In genomic region chr2:696463-696862, GRCh38 we compare ENCODE assay signal across 13 cellular contexts. TPM values are rescaled to one million over a fixed set of nuclear protein-coding genes. Genes with fewer than 3 reads are reported as not detected.
DNase-seq lines count a peak whose midpoint lies in the region; ATAC-seq and TF ChIP-seq lines count a peak whose summit lies in the region.
"Had no signal": no experiment of that assay in that cellular context is flagged by ENCODE, and none has a peak within 500 bp of the region (broad histone marks: within the 10 kb centered on the region; RNA-seq: fewer than 3 reads in every experiment).

No MANE protein-coding gene starts in this region.

- H3K4me2 ChIP-seq in PC-3 (ENCODE audit: low read length), result no peak overlapping the region
- H3K4me2 ChIP-seq: PC-9 had no signal

- intact Hi-C loops in PC-3 (cut with micrococcal nuclease) (no loop called here), adrenal gland (cut with DNase I) (no loop called here)

- H3K79me2 ChIP-seq in PC-3 (ENCODE audit: low read length), result no peaks in the 10 kb centered on the region

- no peak overlapping the region for H3K9ac ChIP-seq in PC-3 (ENCODE audit: low read length)
- H3K9ac ChIP-seq: GM23248 had no signal

- H4K20me1 ChIP-seq in PC-3 (ENCODE audit: low read length), result no peaks in the 10 kb centered on the region

- H3K36me3 ChIP-seq in PC-3 (ENCODE audit: low read depth, low read length) (no peaks in the 10 kb centered on the region), adrenal gland (replicated peaks in 1 of 2) (no peaks in the 10 kb centered on the region)
- H3K36me3 ChIP-seq: left lung had no signal

- no TSS peak for BruUV-seq in PC-3 (replicated peaks; lab: Mats Ljungman, UMichigan)

- no peak for TF ChIP-seq CTCF in PC-3 (conservative IDR thresholded peaks at IDR 0.05; ENCODE audit: low read depth, low read length)
- no peak for TF ChIP-seq CTCF in foreskin keratinocyte (conservative IDR thresholded peaks at IDR 0.05)
- no peak for TF ChIP-seq CTCF in adrenal gland (IDR thresholded peaks at IDR 0.05)

- H3K4me1 ChIP-seq in PC-3 (ENCODE audit: insufficient read depth, low read length) (peaks cover 31% of the 10 kb centered on the region), foreskin keratinocyte (no peaks in the 10 kb centered on the region), adrenal gland (replicated peaks in 1 of 2) (peaks cover 6 to 7% of the 10 kb centered on the region in 2 donors)

- no peak overlapping the region for H3K4me3 ChIP-seq in PC-3 (ENCODE audit: low read length)
- H3K4me3 ChIP-seq in adrenal gland, result no peak overlapping the region
- H3K4me3 ChIP-seq: GM23248, left lung, PC-9 had no signal

- H3K27ac ChIP-seq in PC-3 (ENCODE audit: low read length), result no peak overlapping the region
- no peak overlapping the region for H3K27ac ChIP-seq in foreskin keratinocyte
- H3K27ac ChIP-seq in adrenal gland, result no peak overlapping the region
- H3K27ac ChIP-seq: GM23248, left lung, PC-9 had no signal

- H3F3A ChIP-seq in PC-3 (ENCODE audit: low read length, unreplicated experiment), result no peaks in the 10 kb centered on the region

- H3K9me2 ChIP-seq in PC-3 (replicated peaks; ENCODE audit: low read length), result no peaks in the 10 kb centered on the region

- no peak overlapping the region for H2AFZ ChIP-seq in PC-3 (ENCODE audit: low read length)
- H2AFZ ChIP-seq: GM23248, PC-9 had no signal

- CTCF ChIA-PET in PC-3 (lab: Charles Lee), result no interaction called here

- H3K9me3 ChIP-seq in PC-3 (ENCODE audit: low read length), result no peaks in the 10 kb centered on the region
- peaks cover 0 to 6% (median 4%) of the 10 kb centered on the region in 3 donors for H3K9me3 ChIP-seq in adrenal gland (replicated peaks in 1 of 3)

- no peak for TF ChIP-seq POLR2A in adrenal gland (IDR thresholded peaks at IDR 0.05)

- H3K27me3 ChIP-seq in PC-3 (ENCODE audit: low read length), result no peaks in the 10 kb centered on the region
- H3K27me3 ChIP-seq in foreskin keratinocyte, result no peaks in the 10 kb centered on the region
- H3K27me3 ChIP-seq in adrenal gland, result no peaks in the 10 kb centered on the region
- H3K27me3 ChIP-seq: left lung had no signal

- POLR2A ChIA-PET in PC-3 (lab: Charles Lee; ENCODE audit: unreplicated experiment), result no interaction called here

- 80 to 85% (median 83%) methylated on average over 5 of the region's 5 CpGs for whole genome bisulfite sequencing in adrenal gland, 4 donors

- ATAC-seq in GM18519 (IDR thresholded peaks at IDR 0.05; ENCODE audit: low FRiP score, unreplicated experiment), result peak; percentile 89
- ATAC-seq in GM21529 (IDR thresholded peaks at IDR 0.05; ENCODE audit: unreplicated experiment), result peak; percentile 99
- ATAC-seq in HG03175 (IDR thresholded peaks at IDR 0.05; ENCODE audit: unreplicated experiment), result peak; percentile 100
- peak; percentile 48 for ATAC-seq in esophagus mucosa
- ATAC-seq in PC-3, result no peak
- no peak for ATAC-seq in foreskin keratinocyte
- ATAC-seq: left lung had no signal

- DNase-seq in PC-3, result no peak
- no peak for DNase-seq in cerebellar cortex (ENCODE audit: low spot score)
- DNase-seq in foreskin keratinocyte, result no peak
- no peak for DNase-seq in adrenal gland
- DNase-seq: anterior cingulate cortex, GM23248, left lung, NCI-H1105 had no signal

RNA-seq across cellular contexts. Expression of gene TMEM18, which starts 19.3 kb away (rescaled TPM):
- total RNA-seq in esophagus mucosa (18.0 TPM), PC-3 (2014; rRNA removed) (25.5 and 30.8 TPM in 2 replicates), foreskin keratinocyte (23.2 and 27.5 TPM in 2 replicates), adrenal gland (10 to 100 TPM; 17.2 to 39.2 (median 30.6) TPM)
- polyA plus RNA-seq in foreskin keratinocyte (32.6 and 33.5 TPM in 2 replicates), adrenal gland (10 to 100 TPM; 19.0 to 52.8 (median 39.1) TPM)

Comparison
In these comparisons a context has a peak if more than half of its experiments do, and no peak if none do; other contexts are left out.
1. ATAC-seq: peak in GM18519 (single experiment), GM21529 (single experiment), HG03175 (single experiment) and esophagus mucosa (single experiment); none in PC-3 (single experiment) and foreskin keratinocyte (single experiment).